In genomic region chr11:110711776-110712642, GRCh38 we compare ENCODE assay signal across 8 cellular contexts. TPM values are rescaled to one million over a fixed set of nuclear protein-coding genes. Genes with fewer than 3 reads are reported as not detected.
DNase-seq lines count a peak whose midpoint lies in the region.

Gene ARHGAP20, minus strand, starts transcription at chr11:110712437. Its CDS starts 206 bp downstream, at chr11:110712231.

- no peak within 1 kb of the TSS for H3K27ac Mint-ChIP-seq in T-helper 2 cell treated with Interferon-gamma antibody and Interleukin-4, amounts not matched to agents 5 μg/mL and 100 μg/mL, for 36 hours

- H3K9me3 Mint-ChIP-seq in T-helper 2 cell treated with Interferon-gamma antibody and Interleukin-4, amounts not matched to agents 5 μg/mL and 100 μg/mL, for 36 hours = no peaks in the 10 kb centered on the region

- peaks cover 10% of the 10 kb centered on the region for H3K4me1 Mint-ChIP-seq in T-helper 2 cell treated with Interferon-gamma antibody and Interleukin-4, amounts not matched to agents 5 μg/mL and 100 μg/mL, for 36 hours (ENCODE audit: low read depth)

- H3K36me3 ChIP-seq in MG63 = no peaks in the 10 kb centered on the region

- H3K4me3 ChIP-seq in MG63 = peak within 1 kb of the TSS; percentile 44

- H3K36me3 Mint-ChIP-seq in T-helper 2 cell treated with Interferon-gamma antibody and Interleukin-4, amounts not matched to agents 5 μg/mL and 100 μg/mL, for 36 hours (ENCODE audit: low read depth) = no peaks in the 10 kb centered on the region

- H3K27me3 ChIP-seq in MG63 = peaks cover 18% of the 10 kb centered on the region

- H3K4me3 Mint-ChIP-seq in T-helper 2 cell treated with Interferon-gamma antibody and Interleukin-4, amounts not matched to agents 5 μg/mL and 100 μg/mL, for 36 hours = peak within 1 kb of the TSS; percentile 58

- in situ Hi-C loops in G401 (cut with HindIII; ENCODE audit: low sequenced_read_pairs) = no loop called here

- DNase-seq in G401 (ENCODE audit: low spot score) (peak; percentile 71), H4 (ENCODE audit: low spot score) (peak; percentile 66), MG63 (peak; percentile 68), cerebellum (ENCODE audit: low spot score) (peak; percentile 88), kidney glomerular epithelial cell (lab: John Stamatoyannopoulos, UW) (peak; percentile 23), SKM-1 (lab: John Stamatoyannopoulos, UW; ENCODE audit: unreplicated experiment) (no peak)
- DNase-seq in T-helper 2 cell treated with Interferon-gamma antibody and Interleukin-4, amounts not matched to agents 5 μg/mL and 100 μg/mL, for 36 hours (ENCODE audit: low spot score) = peak; percentile 56
- DNase-seq in stimulated activated CD4-positive, alpha-beta T cell treated with anti-CD3 and anti-CD28 coated beads, Interleukin-12 subunit alpha, Interleukin-12 subunit beta, amount 100 ng/mL, for 48 hours (ENCODE audit: low read depth in 2 of 3, low spot score in 1 of 3) = peak in 2 of 3 donors; percentile 12 to 19

- peaks cover 3% of the 10 kb centered on the region; the same call in 1 of the 2 replicates for H3K9me3 ChIP-seq in MG63

- peaks cover 62% of the 10 kb centered on the region for H3K27me3 Mint-ChIP-seq in T-helper 2 cell treated with Interferon-gamma antibody and Interleukin-4, amounts not matched to agents 5 μg/mL and 100 μg/mL, for 36 hours (ENCODE audit: low read depth)

RNA-seq across cellular contexts. Expression of gene ARHGAP20, which starts in this region (rescaled TPM):
- not detected in 2 replicates for total RNA-seq in G401 (2014; rRNA removed; shearing (Covaris generic))
- 0.58 and 1.5 TPM in 2 replicates for total RNA-seq in H4 (2014; rRNA removed; shearing (Covaris generic))
- total RNA-seq in MG63 (2014; rRNA removed; shearing (Covaris generic); ENCODE audit: low replicate concordance) = 0.02 TPM in 1 of 2 replicates, not detected in the other
- total RNA-seq in cerebellum = 34.5 TPM

Comparison
In these comparisons a context has a peak if more than half of its experiments do, and no peak if none do; other contexts are left out.
1. RNA of gene ARHGAP20 (total RNA-seq): 34.5 TPM in cerebellum (single experiment); 0.58 to 1.5 TPM in H4, not detected in G401 and 0.02 TPM in MG63; every median in the first group is over 10 times any median in the second.
2. Peak in DNase-seq in G401; RNA of the gene not detected or under 1 TPM.
3. Peak in DNase-seq and H3K4me3 ChIP-seq in MG63; RNA of the gene not detected or under 1 TPM.